Comparison of ENCODE assay signal across 29 cellular contexts in genomic region chr3:50805321-50805720, GRCh38.
"Had no signal": no experiment of that assay in that cellular context is flagged by ENCODE, and none has a peak within 500 bp of the region (broad histone marks: within the 10 kb centered on the region; RNA-seq: fewer than 3 reads in every experiment).

No MANE protein-coding gene starts in this region.

- FAIRE-seq: islet of Langerhans, kidney had no signal

- H3K27ac ChIP-seq: left lung, lower lobe of right lung, neural progenitor cell, ovary, right atrium auricular region, skin epidermis, suprapubic skin, thoracic aorta, tibial artery, upper lobe of left lung had no signal

- H3K4me1 Mint-ChIP-seq: immature natural killer cell; naive B cell; natural killer cell; stimulated activated effector memory CD8-positive, alpha-beta T cell treated with anti-CD3 and anti-CD28 coated beads, Interleukin-12 subunit alpha, Interleukin-12 subunit beta, amount 100 ng/mL, for 72 hours had no signal

- H2AFZ ChIP-seq: neural progenitor cell had no signal

- H3K4me1 ChIP-seq: left lung, lower lobe of right lung, neural progenitor cell, suprapubic skin, tibial artery, upper lobe of left lung had no signal

- H3K4me3 Mint-ChIP-seq: immature natural killer cell; naive B cell; natural killer cell; nephron progenitor cell; neural progenitor cell; stimulated activated effector memory CD8-positive, alpha-beta T cell treated with anti-CD3 and anti-CD28 coated beads, Interleukin-12 subunit alpha, Interleukin-12 subunit beta, amount 100 ng/mL, for 72 hours; stimulated activated naive CD8-positive, alpha-beta T cell treated with anti-CD3 and anti-CD28 coated beads, Interleukin-15, Interleukin-2, amounts not matched to agents 100 ng/mL and 50 ng/mL, for 24 hours had no signal

- H3K4me3 ChIP-seq: left lung, lower lobe of right lung, neural progenitor cell, ovary, right atrium auricular region, skin epidermis, suprapubic skin, thoracic aorta, tibial artery, upper lobe of left lung had no signal

- H3K36me3 ChIP-seq: left lung, lower lobe of right lung, ovary, right atrium auricular region, suprapubic skin, thoracic aorta, tibial artery, upper lobe of left lung had no signal

- H3K4me2 ChIP-seq: neural progenitor cell had no signal

- DNase-seq: hypothalamus; immature natural killer cell; kidney; left colon; left lung; lower lobe of right lung; mammary epithelial cell; mesenchymal stem cell; naive B cell; natural killer cell; nephron progenitor cell; ovary; stimulated activated CD4-positive, alpha-beta T cell treated with anti-CD3 and anti-CD28 coated beads, Interleukin-12 subunit alpha, Interleukin-12 subunit beta, amount 100 ng/mL, for 4 hours; stimulated activated CD4-positive, alpha-beta T cell treated with anti-CD3 and anti-CD28 coated beads, Interleukin-15, amount 100 ng/mL, for 24 hours; stimulated activated CD4-positive, alpha-beta T cell treated with anti-CD3 and anti-CD28 coated beads, Interleukin-2, amount 100 ng/mL, for 24 hours; stimulated activated CD4-positive, alpha-beta T cell treated with anti-CD3 and anti-CD28 coated beads, Interleukin-4, amount 100 ng/mL, for 1 hour; stimulated activated naive CD4-positive, alpha-beta T cell; tibial artery; upper lobe of left lung had no signal

- H3K36me3 Mint-ChIP-seq: stimulated activated effector memory CD8-positive, alpha-beta T cell treated with anti-CD3 and anti-CD28 coated beads, Interleukin-12 subunit alpha, Interleukin-12 subunit beta, amount 100 ng/mL, for 72 hours had no signal

- ATAC-seq: left colon; natural killer cell; sciatic nerve; stimulated activated effector memory CD8-positive, alpha-beta T cell treated with anti-CD3 and anti-CD28 coated beads, Interleukin-12 subunit alpha, Interleukin-12 subunit beta, amount 100 ng/mL, for 72 hours had no signal

- H3K9ac ChIP-seq: neural progenitor cell had no signal

- H3K9me3 ChIP-seq: ovary had no signal

- H3K27me3 ChIP-seq: left lung, neural progenitor cell, ovary, right atrium auricular region, suprapubic skin, tibial artery, upper lobe of left lung had no signal

- H3K27me3 Mint-ChIP-seq: progenitor cell of endocrine pancreas; stimulated activated naive CD8-positive, alpha-beta T cell treated with anti-CD3 and anti-CD28 coated beads, Interleukin-15, Interleukin-2, amounts not matched to agents 100 ng/mL and 50 ng/mL, for 24 hours had no signal

- H3K27ac Mint-ChIP-seq: immature natural killer cell; naive B cell; natural killer cell; nephron progenitor cell; neural progenitor cell; progenitor cell of endocrine pancreas; stimulated activated effector memory CD8-positive, alpha-beta T cell treated with anti-CD3 and anti-CD28 coated beads, Interleukin-12 subunit alpha, Interleukin-12 subunit beta, amount 100 ng/mL, for 72 hours; stimulated activated naive CD8-positive, alpha-beta T cell treated with anti-CD3 and anti-CD28 coated beads, Interleukin-15, Interleukin-2, amounts not matched to agents 100 ng/mL and 50 ng/mL, for 24 hours had no signal
